In the genomic region with DNA sequence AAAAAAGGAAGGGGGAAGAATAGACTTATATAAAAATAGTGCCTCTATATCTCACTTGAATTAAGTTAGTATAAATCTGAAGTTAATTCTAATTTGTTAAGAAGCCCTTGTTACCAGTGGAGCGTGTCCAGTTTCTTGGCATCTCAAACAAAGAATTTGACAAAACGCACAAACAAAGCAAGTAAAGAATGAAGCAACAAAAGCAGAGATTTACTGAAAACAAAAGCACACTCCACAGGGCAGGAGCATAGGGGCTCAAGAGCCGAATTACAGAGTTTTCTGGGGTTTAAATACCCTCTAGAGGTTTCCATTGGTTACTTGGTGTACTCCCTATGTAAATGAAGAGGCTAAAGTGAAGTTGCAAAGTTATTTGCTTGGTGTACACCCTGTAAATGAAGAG, we compare ENCODE assay signal across 16 cellular contexts. TPM values are rescaled to one million over a fixed set of nuclear protein-coding genes. Genes with fewer than 3 reads are reported as not detected.
DNase-seq lines count a peak whose midpoint lies in the region; ATAC-seq and TF ChIP-seq lines count a peak whose summit lies in the region.
"Had no signal": no experiment of that assay in that cellular context is flagged by ENCODE, and none has a peak within 500 bp of the region (broad histone marks: within the 10 kb centered on the region; RNA-seq: fewer than 3 reads in every experiment).

No MANE protein-coding gene starts in this region.

- H3K27me3 ChIP-seq in A673 (replicated peaks; ENCODE audit: insufficient read depth, low read depth, low read length, poor library complexity) (no peaks in the 10 kb centered on the region), H9 (ENCODE audit: insufficient read depth, low read length) (no peaks in the 10 kb centered on the region), adipocyte (replicated peaks; ENCODE audit: control insufficient read depth, insufficient read depth, low read length) (no peaks in the 10 kb centered on the region), neural progenitor cell (no peaks in the 10 kb centered on the region)

- H2AK5ac ChIP-seq in H9 (ENCODE audit: insufficient read length, low read length), result no peak overlapping the region

- H3K4me3 Mint-ChIP-seq in H9 (no peak overlapping the region), neural progenitor cell (no peak overlapping the region)
- no peak overlapping the region for H3K4me3 Mint-ChIP-seq in stimulated activated naive CD8-positive, alpha-beta T cell treated with anti-CD3 and anti-CD28 coated beads, Interleukin-15, amount 100 ng/mL, for 72 hours
- H3K4me3 Mint-ChIP-seq: T-helper 17 cell had no signal

- H3K27ac Mint-ChIP-seq in H9 (peak overlapping the region in 2 of 3 experiments; percentile 73 to 84; a peak in 2 of 7 replicates), neural progenitor cell (peak overlapping the region; percentile 23)
- H3K27ac Mint-ChIP-seq in stimulated activated naive CD8-positive, alpha-beta T cell treated with anti-CD3 and anti-CD28 coated beads, Interleukin-15, amount 100 ng/mL, for 72 hours, result no peak overlapping the region
- H3K27ac Mint-ChIP-seq: T-helper 17 cell had no signal

- no peak overlapping the region for H3K14ac ChIP-seq in H9 (ENCODE audit: insufficient read depth, low read length)

- no TSS peak for BruUV-seq in A673 (replicated peaks; lab: Mats Ljungman, UMichigan)

- DNase-seq in A673 (ENCODE audit: low spot score) (peak; percentile 44), H9 (no peak), adipocyte (ENCODE audit: low read depth) (peak; percentile 35), neural progenitor cell (ENCODE audit: low spot score) (peak; percentile 90), GM19238 (ENCODE audit: insufficient read length, low spot score) (no peak), NCI-H1694 (lab: John Stamatoyannopoulos, UW) (no peak), GM19240 (ENCODE audit: insufficient read length, low spot score) (no peak)
- DNase-seq in stimulated activated naive CD8-positive, alpha-beta T cell treated with anti-CD3 and anti-CD28 coated beads, Interleukin-15, amount 100 ng/mL, for 72 hours, result no peak
- DNase-seq: GOT3, NCI-H1417, NCI-H2029 treated with DMSO at 0.1 percent for 48 hours, NCI-H2227 treated with DMSO at 0.1 percent for 48 hours, NCI-H524 treated with DMSO at 0.1 percent for 48 hours, T-helper 17 cell had no signal

- H3T11ph ChIP-seq in H9 (ENCODE audit: low read length), result no peak overlapping the region

- H4K8ac ChIP-seq in H9 (replicated peaks; ENCODE audit: insufficient read length, low read depth, low read length), result no peak overlapping the region

- no peak overlapping the region for H4K91ac ChIP-seq in H9 (ENCODE audit: insufficient read length, low read depth, low read length)

- H3K36me3 Mint-ChIP-seq in H9 (ENCODE audit: insufficient read depth in 1 of 3, low read depth in 3 of 3) (peaks cover 0 to 17% (median 8%) of the 10 kb centered on the region in 3 experiments; a peak in 5 of 7 replicates), neural progenitor cell (no peaks in the 10 kb centered on the region)

- H3K79me2 ChIP-seq in H9 (ENCODE audit: insufficient read depth, low read length) (no peaks in the 10 kb centered on the region), neural progenitor cell (ENCODE audit: low read depth) (no peaks in the 10 kb centered on the region)

- ATAC-seq in stimulated activated naive CD8-positive, alpha-beta T cell treated with anti-CD3 and anti-CD28 coated beads, Interleukin-15, amount 100 ng/mL, for 72 hours, result no peak
- ATAC-seq: Right ventricle myocardium inferior, T-helper 17 cell had no signal

- no peak overlapping the region for H3K4ac ChIP-seq in H9 (ENCODE audit: low read depth, low read length)

- H3K4me3 ChIP-seq in A673 (ENCODE audit: low read depth, low read length, poor library complexity, severe bottlenecking), result no peak overlapping the region
- no peak overlapping the region for H3K4me3 ChIP-seq in adipocyte (ENCODE audit: low read length)
- H3K4me3 ChIP-seq in neural progenitor cell, result peak overlapping the region; percentile 12

- no peak overlapping the region for H2BK15ac ChIP-seq in H9 (ENCODE audit: low read depth, low read length)

- no peak overlapping the region for H3K4me2 ChIP-seq in H9 (ENCODE audit: insufficient read depth, insufficient read length, low read length)
- H3K4me2 ChIP-seq in neural progenitor cell, result peak overlapping the region; percentile 61

- H3K9me3 ChIP-seq in A673 (ENCODE audit: low read depth, low read length, poor library complexity, severe bottlenecking) (peaks cover 14% of the 10 kb centered on the region), H9 (ENCODE audit: control insufficient read depth, low read depth, low read length) (no peaks in the 10 kb centered on the region), adipocyte (ENCODE audit: control insufficient read depth, low read length) (peaks cover 16% of the 10 kb centered on the region), neural progenitor cell (ENCODE audit: low read depth) (no peaks in the 10 kb centered on the region)

- peaks cover 20% of the 10 kb centered on the region for H3F3A ChIP-seq in neural progenitor cell (ENCODE audit: low read depth)

- H2AFZ ChIP-seq in H9 (ENCODE audit: low read length) (no peak overlapping the region), neural progenitor cell (replicated peaks) (no peak overlapping the region)

- H3K4me1 ChIP-seq in A673 (ENCODE audit: insufficient read depth, low read length, poor library complexity, severe bottlenecking) (peaks cover 9% of the 10 kb centered on the region), H9 (ENCODE audit: insufficient read depth, low read length) (no peaks in the 10 kb centered on the region), adipocyte (ENCODE audit: control insufficient read depth, insufficient read depth, low read length) (no peaks in the 10 kb centered on the region), neural progenitor cell (peaks cover 21% of the 10 kb centered on the region)

- H3K56ac ChIP-seq in H9 (ENCODE audit: insufficient read length, low read depth, low read length), result no peak overlapping the region

- no peak overlapping the region for H2BK12ac ChIP-seq in H9 (ENCODE audit: insufficient read length, low read depth, low read length)

- no peak overlapping the region for H2BK20ac ChIP-seq in H9 (ENCODE audit: low read depth, low read length, poor library complexity, severe bottlenecking)

- no CpG with 5 or more reads among the region's 3 CpGs for WGBS in H9 (ENCODE audit: extremely low coverage, insufficient read length, low lambda C conversion rate)

- no peaks in the 10 kb centered on the region for H4K20me1 ChIP-seq in H9 (ENCODE audit: control insufficient read depth, insufficient read depth, insufficient read length)
- no peaks in the 10 kb centered on the region for H4K20me1 ChIP-seq in neural progenitor cell (ENCODE audit: low read depth)

- no peak overlapping the region for H2BK120ac ChIP-seq in H9 (ENCODE audit: low read depth, low read length, poor library complexity, severe bottlenecking)

- H3K36me3 ChIP-seq in A673 (ENCODE audit: insufficient read depth, low read length, poor library complexity, severe bottlenecking) (no peaks in the 10 kb centered on the region), adipocyte (ENCODE audit: control insufficient read depth, insufficient read depth, low read length, severe bottlenecking) (no peaks in the 10 kb centered on the region), neural progenitor cell (no peaks in the 10 kb centered on the region)

- H3K9ac ChIP-seq in H9 (ENCODE audit: extremely low read depth, insufficient read length, low read length) (no peak overlapping the region), adipocyte (ENCODE audit: low read length) (no peak overlapping the region), neural progenitor cell (no peak overlapping the region)

- H3K23ac ChIP-seq in H9 (ENCODE audit: insufficient read length, low read depth, low read length), result no peak overlapping the region

- no peak overlapping the region for H2BK5ac ChIP-seq in H9 (ENCODE audit: insufficient read length, low read length)

- TF ChIP-seq CTCF in A673 (conservative IDR thresholded peaks at IDR 0.05; ENCODE audit: low read depth, low read length) (no peak), H9 (conservative IDR thresholded peaks at IDR 0.05) (no peak), neural progenitor cell (IDR thresholded peaks at IDR 0.05) (no peak)

- H3K27ac ChIP-seq in A673 (ENCODE audit: low read depth, low read length, poor library complexity, severe bottlenecking) (no peak overlapping the region), H9 (ENCODE audit: insufficient read length, low read depth, low read length) (no peak overlapping the region), neural progenitor cell (peak overlapping the region; percentile 40)
- H3K27ac ChIP-seq: C4-2B had no signal

- H3K23me2 ChIP-seq in H9 (ENCODE audit: insufficient read length, low read depth, low read length, poor library complexity, severe bottlenecking), result no peaks in the 10 kb centered on the region

- POLR2A ChIA-PET in A673 (lab: Charles Lee; ENCODE audit: low non-redundant PET), result no interaction called here

- peaks cover 3% of the 10 kb centered on the region; the same call in 1 of the 2 replicates for H3K27me3 Mint-ChIP-seq in H9 (ENCODE audit: low read depth)
- no peaks in the 10 kb centered on the region for H3K27me3 Mint-ChIP-seq in neural progenitor cell (ENCODE audit: insufficient read depth, low read depth)
- H3K27me3 Mint-ChIP-seq in stimulated activated naive CD8-positive, alpha-beta T cell treated with anti-CD3 and anti-CD28 coated beads, Interleukin-15, amount 100 ng/mL, for 72 hours, result no peaks in the 10 kb centered on the region
- H3K27me3 Mint-ChIP-seq: T-helper 17 cell had no signal

- H3K4me1 Mint-ChIP-seq in H9, result peaks cover 19 to 23% of the 10 kb centered on the region in 2 experiments
- H3K4me1 Mint-ChIP-seq in neural progenitor cell, result peaks cover 10% of the 10 kb centered on the region
- no peaks in the 10 kb centered on the region for H3K4me1 Mint-ChIP-seq in stimulated activated naive CD8-positive, alpha-beta T cell treated with anti-CD3 and anti-CD28 coated beads, Interleukin-15, amount 100 ng/mL, for 72 hours
- H3K4me1 Mint-ChIP-seq: T-helper 17 cell had no signal

- H3K9me3 Mint-ChIP-seq in H9 (peaks cover 14% of the 10 kb centered on the region in 2 experiments), neural progenitor cell (peaks cover 29% of the 10 kb centered on the region)
- peaks cover 7% of the 10 kb centered on the region in 2 donors for H3K9me3 Mint-ChIP-seq in stimulated activated naive CD8-positive, alpha-beta T cell treated with anti-CD3 and anti-CD28 coated beads, Interleukin-15, amount 100 ng/mL, for 72 hours

- intact Hi-C loops in A673 (cut with micrococcal nuclease; ENCODE audit: unreplicated experiment), result no loop called here

- CTCF ChIA-PET in A673 (lab: Charles Lee), result no interaction called here

- H4K5ac ChIP-seq in H9 (ENCODE audit: insufficient read length, low read depth, low read length), result no peak overlapping the region

- H3K18ac ChIP-seq in H9 (ENCODE audit: insufficient read length, low read depth, low read length), result no peak overlapping the region

- no peaks in the 10 kb centered on the region for H3K79me1 ChIP-seq in H9 (ENCODE audit: insufficient read depth, low read depth, low read length, poor library complexity, severe bottlenecking)

RNA-seq across cellular contexts. Expression of a gene that starts 34.0 kb away (rescaled TPM):
- total RNA-seq in A673 (2021) (19.2 and 20.5 TPM in 2 replicates), H9 (2021) (10.7 and 13.2 TPM in 2 replicates), neural progenitor cell (ENCODE audit: low replicate concordance) (22.7 and 35.7 TPM in 2 replicates)

Comparison
In these comparisons a context has a peak if more than half of its experiments do, and no peak if none do; other contexts are left out.
1. DNase-seq: peak in A673 (single experiment), adipocyte (single experiment) and neural progenitor cell (single experiment); none in H9 (single experiment), GM19238 (single experiment), NCI-H1694 (single experiment), stimulated activated naive CD8-positive, alpha-beta T cell treated with anti-CD3 and anti-CD28 coated beads, Interleukin-15, amount 100 ng/mL, for 72 hours (0 of 2) and GM19240 (single experiment).
2. H3K27ac Mint-ChIP-seq: peak in H9 (2 of 3) and neural progenitor cell (single experiment); none in stimulated activated naive CD8-positive, alpha-beta T cell treated with anti-CD3 and anti-CD28 coated beads, Interleukin-15, amount 100 ng/mL, for 72 hours (0 of 2).